In genomic region chr16:9134739-9135138, GRCh38 we compare ENCODE assay signal across 8 cellular contexts. TPM values are rescaled to one million over a fixed set of nuclear protein-coding genes. Genes with fewer than 3 reads are reported as not detected.
DNase-seq lines count a peak whose midpoint lies in the region; ATAC-seq and TF ChIP-seq lines count a peak whose summit lies in the region.

No MANE protein-coding gene starts in this region.

- no peak overlapping the region for H4K8ac ChIP-seq in neuronal stem cell (ENCODE audit: low read depth, low read length)

- no peaks in the 10 kb centered on the region for H3K36me3 Mint-ChIP-seq in activated CD8-positive, alpha-beta memory T cell treated with anti-CD3 and anti-CD28 coated beads, Interleukin-2, amount 10 ng/mL, durations not matched to agents 7 days and 5 days

- H2AK5ac ChIP-seq in neuronal stem cell (ENCODE audit: low read depth, low read length): no peak overlapping the region

- H2BK15ac ChIP-seq in neuronal stem cell (ENCODE audit: low read length): no peak overlapping the region

- H3K9ac ChIP-seq in neuronal stem cell (ENCODE audit: low read depth, low read length, poor library complexity): no peak overlapping the region

- CTCF ChIA-PET in activated CD8-positive, alpha-beta memory T cell treated with anti-CD3 and anti-CD28 coated beads, Interleukin-2, amount 10 ng/mL, durations not matched to agents 7 days and 5 days (lab: Charles Lee): interaction anchor here (0.6 to 2.4 kb wide), 19 partner anchors 7 to 568 kb away, joined by 3 to 18 read pairs (median 5); partner anchors contain the start of genes CARHSP1 and HAPSTR1

- H3K27ac Mint-ChIP-seq in activated CD8-positive, alpha-beta memory T cell treated with anti-CD3 and anti-CD28 coated beads, Interleukin-2, amount 10 ng/mL, durations not matched to agents 7 days and 5 days: peak overlapping the region; percentile 37

- no peak overlapping the region for H2BK5ac ChIP-seq in neuronal stem cell (ENCODE audit: low read length)

- peaks cover 2% of the 10 kb centered on the region for H3K27me3 Mint-ChIP-seq in activated CD8-positive, alpha-beta memory T cell treated with anti-CD3 and anti-CD28 coated beads, Interleukin-2, amount 10 ng/mL, durations not matched to agents 7 days and 5 days

- TF ChIP-seq EP300 in esophagus muscularis mucosa (IDR thresholded peaks at IDR 0.05) (no peak), tibial nerve (IDR thresholded peaks at IDR 0.05) (no peak)

- no peak overlapping the region for H3K18ac ChIP-seq in neuronal stem cell (ENCODE audit: low read length)

- no peak overlapping the region for H4K91ac ChIP-seq in neuronal stem cell (ENCODE audit: low read depth, low read length, poor library complexity)

- no peak overlapping the region for H2BK120ac ChIP-seq in neuronal stem cell (ENCODE audit: low read depth, low read length)

- H3K23ac ChIP-seq in neuronal stem cell (ENCODE audit: low read depth, low read length, poor library complexity): no peak overlapping the region

- H3K27ac ChIP-seq in esophagus muscularis mucosa (replicated peaks in 1 of 4) (no peak overlapping the region), neuronal stem cell (replicated peaks; ENCODE audit: low read length) (no peak overlapping the region), tibial nerve (no peak overlapping the region)

- DNase-seq in 8988T (peak; percentile 54), NCI-H748 treated with DMSO at 0.1 percent for 48 hours (lab: John Stamatoyannopoulos, UW) (peak; percentile 2), esophagus muscularis mucosa (ENCODE audit: extremely low spot score) (no peak), neuronal stem cell (ENCODE audit: low spot score) (peak; percentile 41), tibial nerve (ENCODE audit: low spot score in 2 of 2) (peak in 1 of 2 donors; percentile 22)
- DNase-seq in activated CD8-positive, alpha-beta memory T cell treated with anti-CD3 and anti-CD28 coated beads, Interleukin-2, amount 10 ng/mL, durations not matched to agents 7 days and 5 days: peak; percentile 77

- H3K4me1 Mint-ChIP-seq in activated CD8-positive, alpha-beta memory T cell treated with anti-CD3 and anti-CD28 coated beads, Interleukin-2, amount 10 ng/mL, durations not matched to agents 7 days and 5 days: peaks cover 25% of the 10 kb centered on the region

- no peak overlapping the region for H3K4me2 ChIP-seq in neuronal stem cell (ENCODE audit: insufficient read depth, low read length, poor library complexity, severe bottlenecking)

- H3K9me3 ChIP-seq in esophagus muscularis mucosa (no peaks in the 10 kb centered on the region), neuronal stem cell (replicated peaks in 1 of 2; ENCODE audit: control insufficient read depth in 2 of 2, insufficient read depth in 1 of 2, low read depth in 1 of 2, low read length in 2 of 2) (no peaks in the 10 kb centered on the region), tibial nerve (no peaks in the 10 kb centered on the region)

- H3K36me3 ChIP-seq in esophagus muscularis mucosa: no peaks in the 10 kb centered on the region
- no peaks in the 10 kb centered on the region for H3K36me3 ChIP-seq in neuronal stem cell (replicated peaks in 1 of 2; ENCODE audit: control insufficient read depth in 2 of 2, insufficient read depth in 2 of 2, low read length in 2 of 2)
- H3K36me3 ChIP-seq in tibial nerve: no peaks in the 10 kb centered on the region

- H2BK12ac ChIP-seq in neuronal stem cell (ENCODE audit: low read length): no peak overlapping the region

- no peaks in the 10 kb centered on the region for H3K9me3 Mint-ChIP-seq in activated CD8-positive, alpha-beta memory T cell treated with anti-CD3 and anti-CD28 coated beads, Interleukin-2, amount 10 ng/mL, durations not matched to agents 7 days and 5 days (ENCODE audit: low read depth)

- TF ChIP-seq POLR2A in esophagus muscularis mucosa (IDR thresholded peaks at IDR 0.05; ENCODE audit: low read depth) (no peak), tibial nerve (IDR thresholded peaks at IDR 0.05) (no peak)

- no peak overlapping the region for H3K14ac ChIP-seq in neuronal stem cell (ENCODE audit: low read length)

- no peak overlapping the region for H3K4me3 Mint-ChIP-seq in activated CD8-positive, alpha-beta memory T cell treated with anti-CD3 and anti-CD28 coated beads, Interleukin-2, amount 10 ng/mL, durations not matched to agents 7 days and 5 days

- no peak overlapping the region for H3K4me3 ChIP-seq in esophagus muscularis mucosa
- no peak overlapping the region for H3K4me3 ChIP-seq in neuronal stem cell (ENCODE audit: low read length in 2 of 2)
- no peak overlapping the region for H3K4me3 ChIP-seq in tibial nerve

- no peaks in the 10 kb centered on the region for H3K79me1 ChIP-seq in neuronal stem cell (ENCODE audit: low read depth, low read length)

- H3K4ac ChIP-seq in neuronal stem cell (ENCODE audit: low read length): no peak overlapping the region

- H3K4me1 ChIP-seq in esophagus muscularis mucosa (peaks cover 6 to 14% (median 10%) of the 10 kb centered on the region in 4 donors), neuronal stem cell (ENCODE audit: control insufficient read depth in 2 of 2, insufficient read depth in 1 of 2, low read depth in 1 of 2, low read length in 2 of 2) (peaks cover 0 to 2% of the 10 kb centered on the region in 2 donors), tibial nerve (peaks cover 0 to 18% (median 3%) of the 10 kb centered on the region in 4 donors)

- intact Hi-C loops in esophagus muscularis mucosa (cut with DNase I): no loop called here

- H3K27me3 ChIP-seq in esophagus muscularis mucosa (no peaks in the 10 kb centered on the region), neuronal stem cell (ENCODE audit: control insufficient read depth in 3 of 3, insufficient read depth in 3 of 3, low read depth in 1 of 3, low read length in 3 of 3) (no peaks in the 10 kb centered on the region), tibial nerve (no peaks in the 10 kb centered on the region)

- peak; percentile 85 for TF ChIP-seq CTCF in GM12874 (IDR thresholded peaks at IDR 0.05; ENCODE audit: insufficient read depth, low read depth, low read length)
- TF ChIP-seq CTCF in esophagus muscularis mucosa (IDR thresholded peaks at IDR 0.05): peak; percentile 30 to 56 (median 39)
- peak; percentile 15 to 38 (median 32) for TF ChIP-seq CTCF in tibial nerve (IDR thresholded peaks at IDR 0.05)

- 44% methylated on average over 5 of the region's 5 CpGs for WGBS in esophagus muscularis mucosa
- WGBS in neuronal stem cell (ENCODE audit: extremely low coverage in 2 of 2, insufficient read length in 2 of 2, insufficient replicate concordance in 1 of 2), 2 donors: no CpG with 5 or more reads among the region's 5 CpGs
- 30 to 42% methylated on average over 3 to 5 of the region's 5 CpGs for WGBS in tibial nerve, 2 donors

- peak; percentile 46 for ATAC-seq in HG03159 (IDR thresholded peaks at IDR 0.05; ENCODE audit: unreplicated experiment)
- peak; percentile 80 for ATAC-seq in activated CD8-positive, alpha-beta memory T cell treated with anti-CD3 and anti-CD28 coated beads, Interleukin-2, amount 10 ng/mL, durations not matched to agents 7 days and 5 days

- peak overlapping the region; percentile 55 for H2AFZ ChIP-seq in neuronal stem cell (ENCODE audit: low read length)

RNA-seq across cellular contexts. Expression of gene HAPSTR1, which starts 43.3 kb away (rescaled TPM):
- total RNA-seq in activated CD8-positive, alpha-beta memory T cell treated with anti-CD3 and anti-CD28 coated beads, Interleukin-2, amount 10 ng/mL, durations not matched to agents 7 days and 5 days: 10 to 100 TPM; 52.3 to 63.8 TPM
- total RNA-seq in esophagus muscularis mucosa (10 to 100 TPM; 51.7 to 65.2 (median 57.1) TPM), tibial nerve (10 to 100 TPM; 39.9 to 54.3 (median 50.6) TPM)
- polyA plus RNA-seq in neuronal stem cell (2013, experiment 1 of 2): 25.7 TPM
- 27.4 TPM for polyA plus RNA-seq in neuronal stem cell (2013, experiment 2 of 2)

Comparison
In these comparisons a context has a peak if more than half of its experiments do, and no peak if none do; other contexts are left out.
1. CTCF ChIP-seq: peak in every context shown above with its lines; median percentile 85 in GM12874; 39 in esophagus muscularis mucosa; 32 in tibial nerve.